In genomic region chr2:22355816-22356433, GRCh38 we compare ENCODE assay signal across 8 cellular contexts.
DNase-seq lines count a peak whose midpoint lies in the region; ATAC-seq and TF ChIP-seq lines count a peak whose summit lies in the region.

No MANE protein-coding gene starts in this region.

- H3K9me3 ChIP-seq in neutrophil (no peaks in the 10 kb centered on the region), aorta (ENCODE audit: control insufficient read depth, low read length) (no peaks in the 10 kb centered on the region)

- TF ChIP-seq CTCF in fibroblast of pulmonary artery (IDR thresholded peaks at IDR 0.05; ENCODE audit: low read length, missing control alignments) (peak; percentile 54), neutrophil (IDR thresholded peaks at IDR 0.05) (peak; percentile 74)

- no peak for TF ChIP-seq EP300 in Ishikawa (IDR thresholded peaks at IDR 0.05; ENCODE audit: borderline replicate concordance)

- H3K27me3 Mint-ChIP-seq in activated CD4-positive, alpha-beta memory T cell treated with anti-CD3 and anti-CD28 coated beads, Interleukin-2, amount 10 ng/mL, durations not matched to agents 7 days and 5 days = no peaks in the 10 kb centered on the region

- H3K27me3 ChIP-seq in neutrophil = no peaks in the 10 kb centered on the region
- H3K27me3 ChIP-seq in aorta (ENCODE audit: control insufficient read depth in 1 of 2, insufficient read depth in 2 of 2, low read length in 1 of 2) = no peaks in the 10 kb centered on the region

- intact Hi-C loops in aorta (cut with DNase I) = no loop called here

- ATAC-seq in GM19463 (IDR thresholded peaks at IDR 0.05; ENCODE audit: unreplicated experiment) = peak; percentile 75
- peak; percentile 87 for ATAC-seq in aorta (ENCODE audit: low FRiP score)

- H3K9me3 Mint-ChIP-seq in activated CD4-positive, alpha-beta memory T cell treated with anti-CD3 and anti-CD28 coated beads, Interleukin-2, amount 10 ng/mL, durations not matched to agents 7 days and 5 days = peaks cover 3% of the 10 kb centered on the region

- no peak overlapping the region for H3K4me3 Mint-ChIP-seq in activated CD4-positive, alpha-beta memory T cell treated with anti-CD3 and anti-CD28 coated beads, Interleukin-2, amount 10 ng/mL, durations not matched to agents 7 days and 5 days

- no peaks in the 10 kb centered on the region for H3K36me3 Mint-ChIP-seq in activated CD4-positive, alpha-beta memory T cell treated with anti-CD3 and anti-CD28 coated beads, Interleukin-2, amount 10 ng/mL, durations not matched to agents 7 days and 5 days (ENCODE audit: low read depth)

- WGBS in aorta, 2 donors = 61 to 66% methylated on average over 4 of the region's 4 CpGs

- POLR2A ChIA-PET in activated CD4-positive, alpha-beta memory T cell treated with anti-CD3 and anti-CD28 coated beads, Interleukin-2, amount 10 ng/mL, durations not matched to agents 7 days and 5 days (lab: Charles Lee) = no interaction called here

- H3K4me1 ChIP-seq in neutrophil (ENCODE audit: control insufficient read depth in 1 of 2, insufficient read depth in 1 of 2, low read depth in 1 of 2, low read length in 1 of 2) (no peaks in the 10 kb centered on the region), aorta (ENCODE audit: control insufficient read depth in 1 of 2, insufficient read depth in 2 of 2, low read length in 2 of 2) (no peaks in the 10 kb centered on the region)

- H3K4me3 ChIP-seq in fibroblast of pulmonary artery (replicated peaks; ENCODE audit: low read depth, low read length) (no peak overlapping the region), neutrophil (ENCODE audit: low read depth in 1 of 2, low read length in 1 of 2) (no peak overlapping the region), aorta (ENCODE audit: low read length in 2 of 2) (no peak overlapping the region)

- H3K27ac Mint-ChIP-seq in activated CD4-positive, alpha-beta memory T cell treated with anti-CD3 and anti-CD28 coated beads, Interleukin-2, amount 10 ng/mL, durations not matched to agents 7 days and 5 days = no peak overlapping the region

- H3K27ac ChIP-seq in neutrophil (no peak overlapping the region), aorta (ENCODE audit: low read depth in 1 of 2, low read length in 2 of 2) (no peak overlapping the region)

- DNase-seq in ELF-1 (ENCODE audit: low read depth, low spot score) = peak; percentile 71
- peak; percentile 37 for DNase-seq in activated CD4-positive, alpha-beta memory T cell treated with anti-CD3 and anti-CD28 coated beads, Interleukin-2, amount 10 ng/mL, durations not matched to agents 7 days and 5 days
- peak; percentile 2 for DNase-seq in fibroblast of pulmonary artery (ENCODE audit: low read depth)
- peak; percentile 52 to 84 for DNase-seq in aorta
- DNase-seq in glomerular visceral epithelial cell (ENCODE audit: extremely low spot score) = no peak

- CTCF ChIA-PET in activated CD4-positive, alpha-beta memory T cell treated with anti-CD3 and anti-CD28 coated beads, Interleukin-2, amount 10 ng/mL, durations not matched to agents 7 days and 5 days (lab: Charles Lee) = interaction anchor here (0.6 to 1.6 kb wide), 4 partner anchors 17 to 508 kb away, joined by 3 to 5 read pairs (median 4); no protein-coding TSS in a partner anchor

- TF ChIP-seq RAD21 in Ishikawa (IDR thresholded peaks at IDR 0.05; ENCODE audit: low read depth) = peak; percentile 51

- H3K36me3 ChIP-seq in neutrophil = no peaks in the 10 kb centered on the region
- no peaks in the 10 kb centered on the region for H3K36me3 ChIP-seq in aorta (ENCODE audit: control insufficient read depth in 1 of 2, insufficient read depth in 2 of 2, low read length in 1 of 2)

- no peaks in the 10 kb centered on the region for H3K4me1 Mint-ChIP-seq in activated CD4-positive, alpha-beta memory T cell treated with anti-CD3 and anti-CD28 coated beads, Interleukin-2, amount 10 ng/mL, durations not matched to agents 7 days and 5 days

TF ChIP-seq in Ishikawa, 13 proteins besides CTCF, POLR2A, EP300 and RAD21:
- TF ChIP-seq ZBTB7A (IDR thresholded peaks at IDR 0.05; ENCODE audit: low read depth) (no peak), TEAD4 (IDR thresholded peaks at IDR 0.05) (no peak), TAF1 (IDR thresholded peaks at IDR 0.05; ENCODE audit: low read depth) (no peak), NFIC (IDR thresholded peaks at IDR 0.05) (no peak), CEBPB (IDR thresholded peaks at IDR 0.05) (no peak), YY1 (IDR thresholded peaks at IDR 0.05; ENCODE audit: low read depth) (no peak), REST (IDR thresholded peaks at IDR 0.05; ENCODE audit: low read depth) (no peak), EGR1 (IDR thresholded peaks at IDR 0.05) (no peak), TCF12 (IDR thresholded peaks at IDR 0.05; ENCODE audit: low read depth) (no peak), USF1 (IDR thresholded peaks at IDR 0.05) (no peak), FOXM1 (IDR thresholded peaks at IDR 0.05; ENCODE audit: borderline replicate concordance, low read depth) (no peak)
